ENCODE assay signal across 32 cellular contexts in the genomic region with DNA sequence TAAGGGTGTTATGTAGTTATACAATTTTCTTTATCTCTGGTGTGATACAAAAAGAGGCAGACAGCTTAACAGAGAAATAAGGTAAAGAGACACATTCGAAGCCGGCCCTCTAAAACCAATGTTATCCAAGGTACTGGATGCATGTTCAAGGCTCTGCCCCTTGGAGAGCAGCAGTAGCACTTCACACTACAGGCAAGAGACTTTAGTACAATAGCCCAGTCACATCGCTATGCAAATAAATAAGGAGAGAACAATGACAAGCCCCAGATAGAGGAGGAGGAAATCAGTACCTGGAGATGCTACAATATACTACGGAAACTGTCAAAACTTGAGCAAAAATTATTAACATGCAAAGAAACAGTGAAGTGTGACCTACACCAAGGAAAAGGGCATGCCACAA.
"Had no signal": no experiment of that assay in that cellular context is flagged by ENCODE, and none has a peak within 500 bp of the region (broad histone marks: within the 10 kb centered on the region; RNA-seq: fewer than 3 reads in every experiment).

No MANE protein-coding gene starts in this region.

- H3K27me3 Mint-ChIP-seq: activated CD4-positive, alpha-beta memory T cell treated with anti-CD3 and anti-CD28 coated beads, Interleukin-2, amount 10 ng/mL, durations not matched to agents 7 days and 5 days; activated CD4-positive, alpha-beta T cell treated with anti-CD3 and anti-CD28 coated beads, Interleukin-2, amount 10 ng/mL, durations not matched to agents 7 days and 5 days; activated naive CD4-positive, alpha-beta T cell treated with anti-CD3 and anti-CD28 coated beads, Interleukin-2, amount 10 ng/mL, durations not matched to agents 7 days and 5 days; activated naive CD8-positive, alpha-beta T cell treated with anti-CD3 and anti-CD28 coated beads, Interleukin-2, amount 10 ng/mL, durations not matched to agents 7 days and 5 days; activated T-cell treated with anti-CD3 and anti-CD28 coated beads, Interleukin-2, amount 50 U/mL, for 24 hours; brain; dendritic cell treated with granulocyte-macrophage colony-stimulating factor and Interleukin-4, amounts not matched to agents 40 ng/mL and 50 ng/mL, for 4 days had no signal

- H3K4me1 ChIP-seq: ascending aorta, breast epithelium, esophagus muscularis mucosa, foreskin keratinocyte, gastrocnemius medialis, heart left ventricle had no signal

- H3K4me1 Mint-ChIP-seq: activated CD4-positive, alpha-beta memory T cell treated with anti-CD3 and anti-CD28 coated beads, Interleukin-2, amount 10 ng/mL, durations not matched to agents 7 days and 5 days; activated CD4-positive, alpha-beta T cell treated with anti-CD3 and anti-CD28 coated beads, Interleukin-2, amount 10 ng/mL, durations not matched to agents 7 days and 5 days; activated naive CD4-positive, alpha-beta T cell treated with anti-CD3 and anti-CD28 coated beads, Interleukin-2, amount 10 ng/mL, durations not matched to agents 7 days and 5 days; activated naive CD8-positive, alpha-beta T cell treated with anti-CD3 and anti-CD28 coated beads, Interleukin-2, amount 10 ng/mL, durations not matched to agents 7 days and 5 days; brain had no signal

- H3K36me3 Mint-ChIP-seq: activated naive CD4-positive, alpha-beta T cell treated with anti-CD3 and anti-CD28 coated beads, Interleukin-2, amount 10 ng/mL, durations not matched to agents 7 days and 5 days; activated naive CD4-positive, alpha-beta T cell treated with anti-CD3 and anti-CD28 coated beads, Interleukin-2, amount 50 U/mL, for 72 hours; activated naive CD8-positive, alpha-beta T cell treated with anti-CD3 and anti-CD28 coated beads, Interleukin-2, amount 10 ng/mL, durations not matched to agents 7 days and 5 days; brain had no signal

- H3K4me3 ChIP-seq: ascending aorta, breast epithelium, cardiac muscle cell, coronary artery, dorsolateral prefrontal cortex, esophagus muscularis mucosa, gastrocnemius medialis, heart left ventricle had no signal

- H3K27ac Mint-ChIP-seq: activated CD4-positive, alpha-beta memory T cell treated with anti-CD3 and anti-CD28 coated beads, Interleukin-2, amount 10 ng/mL, durations not matched to agents 7 days and 5 days; activated CD4-positive, alpha-beta T cell treated with anti-CD3 and anti-CD28 coated beads, Interleukin-2, amount 10 ng/mL, durations not matched to agents 7 days and 5 days; activated naive CD4-positive, alpha-beta T cell treated with anti-CD3 and anti-CD28 coated beads, Interleukin-2, amount 10 ng/mL, durations not matched to agents 7 days and 5 days; activated naive CD4-positive, alpha-beta T cell treated with anti-CD3 and anti-CD28 coated beads, Interleukin-2, amount 50 U/mL, for 72 hours; activated naive CD8-positive, alpha-beta T cell treated with anti-CD3 and anti-CD28 coated beads, Interleukin-2, amount 10 ng/mL, durations not matched to agents 7 days and 5 days; activated T-cell treated with anti-CD3 and anti-CD28 coated beads, Interleukin-2, amount 50 U/mL, for 24 hours; activated T-cell treated with anti-CD3 and anti-CD28 coated beads, Interleukin-2, amount 50 U/mL, for 72 hours; brain; dendritic cell treated with granulocyte-macrophage colony-stimulating factor and Interleukin-4, amounts not matched to agents 40 ng/mL and 50 ng/mL, for 4 days; endodermal cell had no signal

- H3K9me3 Mint-ChIP-seq: activated CD4-positive, alpha-beta memory T cell treated with anti-CD3 and anti-CD28 coated beads, Interleukin-2, amount 10 ng/mL, durations not matched to agents 7 days and 5 days; activated CD4-positive, alpha-beta T cell treated with anti-CD3 and anti-CD28 coated beads, Interleukin-2, amount 10 ng/mL, durations not matched to agents 7 days and 5 days; activated naive CD4-positive, alpha-beta T cell treated with anti-CD3 and anti-CD28 coated beads, Interleukin-2, amount 10 ng/mL, durations not matched to agents 7 days and 5 days; activated T-cell treated with anti-CD3 and anti-CD28 coated beads, Interleukin-2, amount 50 U/mL, for 24 hours; activated T-cell treated with anti-CD3 and anti-CD28 coated beads, Interleukin-2, amount 50 U/mL, for 72 hours; endodermal cell had no signal

- H3K36me3 ChIP-seq: ascending aorta, breast epithelium, cardiac muscle cell, esophagus muscularis mucosa, gastrocnemius medialis, heart left ventricle had no signal

- DNase-seq: activated CD4-positive, alpha-beta memory T cell treated with anti-CD3 and anti-CD28 coated beads, Interleukin-2, amount 10 ng/mL, durations not matched to agents 7 days and 5 days; activated CD4-positive, alpha-beta T cell treated with anti-CD3 and anti-CD28 coated beads for 1 hour; activated CD4-positive, alpha-beta T cell treated with anti-CD3 and anti-CD28 coated beads for 4 hours; activated CD4-positive, alpha-beta T cell treated with anti-CD3 and anti-CD28 coated beads, Interleukin-2, amount 10 ng/mL, durations not matched to agents 7 days and 5 days; activated CD4-positive, alpha-beta T cell treated with anti-CD3 and anti-CD28 coated beads, Interleukin-2, amount 50 U/mL, for 4 hours; activated CD8-positive, alpha-beta memory T cell treated with anti-CD3 and anti-CD28 coated beads, Interleukin-2, amount 50 U/mL, for 48 hours; activated gamma-delta T cell; activated naive CD4-positive, alpha-beta T cell; activated naive CD4-positive, alpha-beta T cell treated with anti-CD3 and anti-CD28 coated beads, Interleukin-2, amount 10 ng/mL, durations not matched to agents 7 days and 5 days; activated naive CD8-positive, alpha-beta T cell treated with anti-CD3 and anti-CD28 coated beads, Interleukin-2, amount 10 ng/mL, durations not matched to agents 7 days and 5 days; activated T-cell treated with anti-CD3 and anti-CD28 coated beads for 4 hours; activated T-cell treated with anti-CD3 and anti-CD28 coated beads, Interleukin-2, amount 50 U/mL, for 24 hours; activated T-cell treated with anti-CD3 and anti-CD28 coated beads, Interleukin-2, amount 50 U/mL, for 72 hours; central memory CD4-positive, alpha-beta T cell; cerebellar nuclear complex; dorsolateral prefrontal cortex; effector memory CD4-positive, alpha-beta T cell; endodermal cell; erythroblast; foreskin keratinocyte; gastrocnemius medialis; glutamatergic neuron; heart left ventricle; T-helper 2 cell had no signal

- H3K27me3 ChIP-seq: ascending aorta, breast epithelium, cardiac muscle cell, dorsolateral prefrontal cortex, esophagus muscularis mucosa, gastrocnemius medialis, heart left ventricle had no signal

- H3K9me3 ChIP-seq: ascending aorta, breast epithelium, esophagus muscularis mucosa, gastrocnemius medialis, heart left ventricle had no signal

- H3K27ac ChIP-seq: ascending aorta, breast epithelium, cardiac muscle cell, coronary artery, dorsolateral prefrontal cortex, esophagus muscularis mucosa, foreskin keratinocyte, gastrocnemius medialis, heart left ventricle had no signal

- H3K4me3 Mint-ChIP-seq: activated CD4-positive, alpha-beta memory T cell treated with anti-CD3 and anti-CD28 coated beads, Interleukin-2, amount 10 ng/mL, durations not matched to agents 7 days and 5 days; activated CD4-positive, alpha-beta T cell treated with anti-CD3 and anti-CD28 coated beads, Interleukin-2, amount 10 ng/mL, durations not matched to agents 7 days and 5 days; activated naive CD4-positive, alpha-beta T cell treated with anti-CD3 and anti-CD28 coated beads, Interleukin-2, amount 10 ng/mL, durations not matched to agents 7 days and 5 days; activated naive CD8-positive, alpha-beta T cell treated with anti-CD3 and anti-CD28 coated beads, Interleukin-2, amount 10 ng/mL, durations not matched to agents 7 days and 5 days; activated T-cell treated with anti-CD3 and anti-CD28 coated beads, Interleukin-2, amount 50 U/mL, for 24 hours; activated T-cell treated with anti-CD3 and anti-CD28 coated beads, Interleukin-2, amount 50 U/mL, for 72 hours; brain; dendritic cell treated with granulocyte-macrophage colony-stimulating factor and Interleukin-4, amounts not matched to agents 40 ng/mL and 50 ng/mL, for 4 days; endodermal cell had no signal

- ATAC-seq: activated naive CD4-positive, alpha-beta T cell treated with anti-CD3 and anti-CD28 coated beads, Interleukin-2, amount 50 U/mL, for 72 hours; activated T-cell treated with anti-CD3 and anti-CD28 coated beads, Interleukin-2, amount 50 U/mL, for 72 hours; foreskin keratinocyte; gastrocnemius medialis; heart left ventricle had no signal
